In the genomic region with DNA sequence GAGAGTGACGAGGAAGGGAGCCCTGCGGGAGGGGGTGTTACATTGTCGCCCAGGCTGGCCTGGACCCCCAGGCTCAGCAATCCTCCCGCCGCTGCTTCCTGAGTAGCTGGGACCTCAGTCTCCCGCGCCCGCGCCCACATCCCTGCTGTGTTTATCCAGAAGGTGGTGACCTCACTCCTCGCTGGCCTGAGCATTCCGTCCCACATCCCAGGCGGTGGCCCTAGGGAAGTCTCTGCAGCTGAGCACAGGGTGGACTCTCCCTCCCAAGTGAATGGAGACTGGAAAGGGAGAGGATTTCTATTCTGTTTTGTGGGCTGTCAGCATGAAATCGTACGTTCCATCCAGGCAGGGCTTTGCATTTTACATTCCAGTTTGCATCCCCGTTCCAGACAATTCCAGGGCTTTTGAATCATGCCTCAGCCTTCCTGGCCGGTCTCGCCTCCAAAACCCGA, we compare ENCODE assay signal across 8 cellular contexts. TPM values are rescaled to one million over a fixed set of nuclear protein-coding genes. Genes with fewer than 3 reads are reported as not detected.
DNase-seq lines count a peak whose midpoint lies in the region; ATAC-seq, FAIRE-seq and TF ChIP-seq lines count a peak whose summit lies in the region.

No MANE protein-coding gene starts in this region.

- H3T11ph ChIP-seq in H9 (ENCODE audit: low read length): no peak overlapping the region

- no peak overlapping the region for H2AK5ac ChIP-seq in H9 (ENCODE audit: insufficient read length, low read length)

- POLR2A ChIA-PET in activated CD4-positive, alpha-beta memory T cell treated with anti-CD3 and anti-CD28 coated beads, Interleukin-2, amount 10 ng/mL, durations not matched to agents 7 days and 5 days (lab: Charles Lee): interaction anchor here (0.6 to 1.9 kb wide), 6 partner anchors 27 to 431 kb away, joined by 3 to 9 read pairs (median 4); partner anchors contain the start of gene ZNF816

- H3K36me3 ChIP-seq in pancreas: peaks cover 0 to under 1% (median 0%) of the 10 kb centered on the region in 3 donors

- H3K27ac Mint-ChIP-seq in H9: peak overlapping the region; percentile 70 to 93 (median 87); a peak in 5 of 7 replicates
- peak overlapping the region; percentile 74 for H3K27ac Mint-ChIP-seq in activated CD4-positive, alpha-beta memory T cell treated with anti-CD3 and anti-CD28 coated beads, Interleukin-2, amount 10 ng/mL, durations not matched to agents 7 days and 5 days

- no CpG with 5 or more reads among the region's 18 CpGs for WGBS in H9 (ENCODE audit: extremely low coverage, insufficient read length, low lambda C conversion rate)
- 4 to 7% methylated on average over 18 of the region's 18 CpGs for WGBS in pancreas, 2 donors

- H3K4ac ChIP-seq in H9 (ENCODE audit: low read depth, low read length): no peak overlapping the region

- no peak overlapping the region for H4K91ac ChIP-seq in H9 (ENCODE audit: insufficient read length, low read depth, low read length)

- H3K4me3 ChIP-seq in pancreas: peak overlapping the region in 3 of 4 donors; percentile 62 to 91 (median 66)

- peaks cover 13 to 23% (median 16%) of the 10 kb centered on the region in 3 experiments for H3K36me3 Mint-ChIP-seq in H9 (ENCODE audit: insufficient read depth in 1 of 3, low read depth in 3 of 3)
- H3K36me3 Mint-ChIP-seq in activated CD4-positive, alpha-beta memory T cell treated with anti-CD3 and anti-CD28 coated beads, Interleukin-2, amount 10 ng/mL, durations not matched to agents 7 days and 5 days (ENCODE audit: low read depth): peaks cover 45% of the 10 kb centered on the region

- no peak for FAIRE-seq in pancreas (lab: Jason Lieb, UNC)

- H3K9ac ChIP-seq in H9 (ENCODE audit: extremely low read depth, insufficient read length, low read length): no peak overlapping the region

- H3K27me3 ChIP-seq in H9 (ENCODE audit: insufficient read depth, low read length): no peaks in the 10 kb centered on the region
- H3K27me3 ChIP-seq in pancreas: no peaks in the 10 kb centered on the region

- DNase-seq in AG08396 (ENCODE audit: low spot score) (peak; percentile 52), H9 (peak; percentile 83), Right ventricle myocardium superior (peak; percentile 75), pancreas (peak in 5 of 6 donors; percentile 25 to 78 (median 54)), cerebellar nuclear complex (lab: John Stamatoyannopoulos, UW) (no peak)
- DNase-seq in activated CD4-positive, alpha-beta memory T cell treated with anti-CD3 and anti-CD28 coated beads, Interleukin-2, amount 10 ng/mL, durations not matched to agents 7 days and 5 days: peak; percentile 15

- H3K4me3 Mint-ChIP-seq in H9: peak overlapping the region; percentile 97 to 99
- H3K4me3 Mint-ChIP-seq in activated CD4-positive, alpha-beta memory T cell treated with anti-CD3 and anti-CD28 coated beads, Interleukin-2, amount 10 ng/mL, durations not matched to agents 7 days and 5 days: peak overlapping the region; percentile 89

- no peaks in the 10 kb centered on the region; the same call in 1 of the 2 replicates for H3K27me3 Mint-ChIP-seq in H9 (ENCODE audit: low read depth)
- H3K27me3 Mint-ChIP-seq in activated CD4-positive, alpha-beta memory T cell treated with anti-CD3 and anti-CD28 coated beads, Interleukin-2, amount 10 ng/mL, durations not matched to agents 7 days and 5 days: no peaks in the 10 kb centered on the region

- no peaks in the 10 kb centered on the region for H4K20me1 ChIP-seq in H9 (ENCODE audit: control insufficient read depth, insufficient read depth, insufficient read length)

- H3K23ac ChIP-seq in H9 (ENCODE audit: insufficient read length, low read depth, low read length): no peak overlapping the region

- H3K9me3 Mint-ChIP-seq in H9: peaks cover 3 to 5% of the 10 kb centered on the region in 2 experiments; a peak in 3 of 5 replicates
- H3K9me3 Mint-ChIP-seq in activated CD4-positive, alpha-beta memory T cell treated with anti-CD3 and anti-CD28 coated beads, Interleukin-2, amount 10 ng/mL, durations not matched to agents 7 days and 5 days: peaks cover 30% of the 10 kb centered on the region

- H3K9me3 ChIP-seq in H9 (ENCODE audit: control insufficient read depth, low read depth, low read length) (no peaks in the 10 kb centered on the region), pancreas (no peaks in the 10 kb centered on the region)

- intact Hi-C loops in Right ventricle myocardium superior (cut with DNase I) (no loop called here), pancreas (cut with DNase I) (no loop called here)

- peaks cover 31 to 33% of the 10 kb centered on the region in 2 experiments for H3K4me1 Mint-ChIP-seq in H9
- peaks cover 20% of the 10 kb centered on the region for H3K4me1 Mint-ChIP-seq in activated CD4-positive, alpha-beta memory T cell treated with anti-CD3 and anti-CD28 coated beads, Interleukin-2, amount 10 ng/mL, durations not matched to agents 7 days and 5 days

- H3K27ac ChIP-seq in H9 (ENCODE audit: insufficient read length, low read depth, low read length) (no peak overlapping the region), pancreas (peak overlapping the region; percentile 53 to 80 (median 77))

- CTCF ChIA-PET in activated CD4-positive, alpha-beta memory T cell treated with anti-CD3 and anti-CD28 coated beads, Interleukin-2, amount 10 ng/mL, durations not matched to agents 7 days and 5 days (lab: Charles Lee): no interaction called here

- no peak overlapping the region for H2BK20ac ChIP-seq in H9 (ENCODE audit: low read depth, low read length, poor library complexity, severe bottlenecking)

- H3K4me2 ChIP-seq in H9 (ENCODE audit: insufficient read depth, insufficient read length, low read length): peak overlapping the region; percentile 53

- H3K18ac ChIP-seq in H9 (ENCODE audit: insufficient read length, low read depth, low read length): no peak overlapping the region

- H2BK12ac ChIP-seq in H9 (ENCODE audit: insufficient read length, low read depth, low read length): no peak overlapping the region

- no peak overlapping the region for H4K8ac ChIP-seq in H9 (replicated peaks; ENCODE audit: insufficient read length, low read depth, low read length)

- H3K23me2 ChIP-seq in H9 (ENCODE audit: insufficient read length, low read depth, low read length, poor library complexity, severe bottlenecking): peaks cover 12% of the 10 kb centered on the region

- ATAC-seq in Right ventricle myocardium superior (ENCODE audit: poor library complexity): peak; percentile 66
- peak; percentile 24 to 58 (median 48) for ATAC-seq in pancreas
- no peak for ATAC-seq in HG02852 (IDR thresholded peaks at IDR 0.05; ENCODE audit: unreplicated experiment)
- no peak for ATAC-seq in HG03135 (IDR thresholded peaks at IDR 0.05; ENCODE audit: unreplicated experiment)

- no peak overlapping the region for H3K14ac ChIP-seq in H9 (ENCODE audit: insufficient read depth, low read length)

- H2BK5ac ChIP-seq in H9 (ENCODE audit: insufficient read length, low read length): no peak overlapping the region

- H3K4me1 ChIP-seq in H9 (ENCODE audit: insufficient read depth, low read length): peaks cover 3% of the 10 kb centered on the region; the same call in 1 of the 2 replicates
- peaks cover 5 to 11% (median 11%) of the 10 kb centered on the region in 3 donors for H3K4me1 ChIP-seq in pancreas

- H2BK15ac ChIP-seq in H9 (ENCODE audit: low read depth, low read length): no peak overlapping the region

- no peak overlapping the region for H4K5ac ChIP-seq in H9 (ENCODE audit: insufficient read length, low read depth, low read length)

- no peak overlapping the region for H3K56ac ChIP-seq in H9 (ENCODE audit: insufficient read length, low read depth, low read length)

- no peak overlapping the region for H2BK120ac ChIP-seq in H9 (ENCODE audit: low read depth, low read length, poor library complexity, severe bottlenecking)

- peak overlapping the region; percentile 41 for H2AFZ ChIP-seq in H9 (ENCODE audit: low read length)

- H3K79me1 ChIP-seq in H9 (ENCODE audit: insufficient read depth, low read depth, low read length, poor library complexity, severe bottlenecking): no peaks in the 10 kb centered on the region

- TF ChIP-seq CTCF in H9 (conservative IDR thresholded peaks at IDR 0.05): no peak
- TF ChIP-seq CTCF in pancreas (IDR thresholded peaks at IDR 0.05): no peak

- no peaks in the 10 kb centered on the region for H3K79me2 ChIP-seq in H9 (ENCODE audit: insufficient read depth, low read length)

RNA-seq across cellular contexts. Expression of gene ZNF765, which starts 0.4 kb away (rescaled TPM):
- total RNA-seq in H9 (2021) (20.4 and 23.1 TPM in 2 replicates), Right ventricle myocardium superior (3.4 TPM), pancreas (10 to 100 TPM in 1 of 6 donors, 1 to 10 TPM in 5; 4.9 to 10.1 (median 6.2) TPM)
- 10 to 100 TPM; 11.8 to 12.7 TPM for total RNA-seq in activated CD4-positive, alpha-beta memory T cell treated with anti-CD3 and anti-CD28 coated beads, Interleukin-2, amount 10 ng/mL, durations not matched to agents 7 days and 5 days
- polyA plus RNA-seq in pancreas: 1 to 10 TPM; 3.5 to 5.1 TPM

RNA-seq across cellular contexts. Expression of gene ZNF525, which starts 29.0 kb away (rescaled TPM):
- total RNA-seq in H9 (2021): 37.7 and 39.2 TPM in 2 replicates
- total RNA-seq in activated CD4-positive, alpha-beta memory T cell treated with anti-CD3 and anti-CD28 coated beads, Interleukin-2, amount 10 ng/mL, durations not matched to agents 7 days and 5 days: 10 to 100 TPM; 15.9 to 16.1 TPM
- total RNA-seq in Right ventricle myocardium superior: 4.7 TPM
- 10 to 100 TPM in 2 of 6 donors, 1 to 10 TPM in 4; 4.7 to 13.7 (median 7.5) TPM for total RNA-seq in pancreas
- 1 to 10 TPM; 4.8 to 6.4 TPM for polyA plus RNA-seq in pancreas

RNA-seq across cellular contexts. Expression of gene ZNF761, which starts 37.2 kb away (rescaled TPM):
- total RNA-seq in H9 (2021) (32.7 and 33.8 TPM in 2 replicates), Right ventricle myocardium superior (2.9 TPM), pancreas (1 to 10 TPM; 4.8 to 8.6 (median 5.8) TPM)
- 10 to 100 TPM; 11.9 to 12.9 TPM for total RNA-seq in activated CD4-positive, alpha-beta memory T cell treated with anti-CD3 and anti-CD28 coated beads, Interleukin-2, amount 10 ng/mL, durations not matched to agents 7 days and 5 days
- polyA plus RNA-seq in pancreas: 1 to 10 TPM; 7.3 to 7.5 TPM

Comparison
In these comparisons a context has a peak if more than half of its experiments do, and no peak if none do; other contexts are left out.
1. DNase-seq: peak in AG08396 (single experiment), H9 (single experiment), activated CD4-positive, alpha-beta memory T cell treated with anti-CD3 and anti-CD28 coated beads, Interleukin-2, amount 10 ng/mL, durations not matched to agents 7 days and 5 days (single experiment), Right ventricle myocardium superior (single experiment) and pancreas (5 of 6); none in cerebellar nuclear complex (0 of 2).
2. ATAC-seq: peak in Right ventricle myocardium superior (single experiment) and pancreas (4 of 4); none in HG02852 (single experiment) and HG03135 (single experiment).